Comparison of ENCODE assay signal across 8 cellular contexts in genomic region chr19:15584541-15585115, GRCh38. TPM values are rescaled to one million over a fixed set of nuclear protein-coding genes. Genes with fewer than 3 reads are reported as not detected.
DNase-seq lines count a peak whose midpoint lies in the region; ATAC-seq and TF ChIP-seq lines count a peak whose summit lies in the region.

No MANE protein-coding gene starts in this region.

- no peaks in the 10 kb centered on the region for H3K4me1 ChIP-seq in Caco-2
- H3K4me1 ChIP-seq in SK-N-SH (ENCODE audit: control insufficient read depth in 1 of 2, insufficient read depth in 2 of 2, low read depth in 1 of 2, low read length in 1 of 2) = no peaks in the 10 kb centered on the region
- H3K4me1 ChIP-seq in upper lobe of right lung = peaks cover 3% of the 10 kb centered on the region

- H3K9me3 ChIP-seq in Caco-2 = no peaks in the 10 kb centered on the region
- H3K9me3 ChIP-seq in SK-N-SH = no peaks in the 10 kb centered on the region
- no peaks in the 10 kb centered on the region for H3K9me3 ChIP-seq in upper lobe of right lung

- TF ChIP-seq RAD21 in Ishikawa (IDR thresholded peaks at IDR 0.05; ENCODE audit: low read depth) = peak; percentile 79
- peak; percentile 68 for TF ChIP-seq RAD21 in SK-N-SH (IDR thresholded peaks at IDR 0.05; ENCODE audit: low read length)

- no TSS peak for BruUV-seq in Caco-2 (replicated peaks; lab: Mats Ljungman, UMichigan)

- intact Hi-C loops in Caco-2 (cut with micrococcal nuclease; ENCODE audit: unreplicated experiment) = no loop called here
- intact Hi-C loops in posterior vena cava (cut with DNase I) = loop anchor here in 1 of 2 donors (2.0 kb wide), 1 partner anchor 20 kb away; no protein-coding TSS in a partner anchor
- intact Hi-C loops in upper lobe of right lung (cut with DNase I) = no loop called here

- H3K9me3 Mint-ChIP-seq in Caco-2 (ENCODE audit: unreplicated experiment) = no peaks in the 10 kb centered on the region

- peak overlapping the region; percentile 59; the same call in 1 of the 2 replicates for H3K4me2 ChIP-seq in SK-N-SH

- ATAC-seq in upper lobe of right lung = peak; percentile 93
- no peak for ATAC-seq in GM19395 (IDR thresholded peaks at IDR 0.05; ENCODE audit: unreplicated experiment)

- CTCF ChIA-PET in Caco-2 (lab: Charles Lee) = no interaction called here
- CTCF ChIA-PET in SK-N-SH (lab: Yijun Ruan, JAX) = interaction anchor here (0.6 to 1.0 kb wide), 2 partner anchors 8 to 10 kb away, joined by 3 to 6 read pairs; no protein-coding TSS in a partner anchor

- peaks cover 17% of the 10 kb centered on the region for H3K27me3 Mint-ChIP-seq in Caco-2 (ENCODE audit: insufficient read depth, unreplicated experiment)

- no peak overlapping the region for H3K27ac Mint-ChIP-seq in Caco-2 (ENCODE audit: unreplicated experiment)

- peak overlapping the region; percentile 16; the same call in 1 of the 2 replicates for H2AFZ ChIP-seq in SK-N-SH (ENCODE audit: low read depth)

- no peak overlapping the region for H3K27ac ChIP-seq in SK-N-SH (ENCODE audit: low read depth in 2 of 2, low read length in 1 of 2)
- H3K27ac ChIP-seq in upper lobe of right lung = no peak overlapping the region

- no peak overlapping the region for H3K4me3 ChIP-seq in Caco-2 (ENCODE audit: low read depth, low read length)
- peak overlapping the region in 1 of 2 experiments; percentile 38; a peak in 1 of 4 replicates for H3K4me3 ChIP-seq in SK-N-SH (ENCODE audit: low read depth in 2 of 2, low read length in 1 of 2)
- H3K4me3 ChIP-seq in upper lobe of right lung = no peak overlapping the region

- TF ChIP-seq CTCF in Caco-2 (IDR thresholded peaks at IDR 0.05; ENCODE audit: insufficient read depth in 1 of 2, low read depth in 1 of 2, low read length in 1 of 2, severe bottlenecking in 1 of 2, unreplicated experiment in 1 of 2) = peak; percentile 86 to 88
- peak; percentile 85 for TF ChIP-seq CTCF in SK-N-SH (IDR thresholded peaks at IDR 0.05)
- TF ChIP-seq CTCF in upper lobe of right lung (IDR thresholded peaks at IDR 0.05) = peak; percentile 91

- no peaks in the 10 kb centered on the region for H3K79me2 ChIP-seq in SK-N-SH (ENCODE audit: insufficient read depth)

- H3K9ac ChIP-seq in SK-N-SH = no peak overlapping the region

- H3F3A ChIP-seq in SK-N-SH (replicated peaks; ENCODE audit: insufficient read depth) = no peaks in the 10 kb centered on the region

- TF ChIP-seq EP300 in Ishikawa (IDR thresholded peaks at IDR 0.05; ENCODE audit: borderline replicate concordance) = no peak
- TF ChIP-seq EP300 in SK-N-SH (IDR thresholded peaks at IDR 0.05; ENCODE audit: borderline replicate concordance in 1 of 2, low read depth in 1 of 2, low read length in 1 of 2) = no peak

- H3K4me3 Mint-ChIP-seq in Caco-2 (ENCODE audit: unreplicated experiment) = no peak overlapping the region

- no peaks in the 10 kb centered on the region for H3K36me3 ChIP-seq in Caco-2 (ENCODE audit: control insufficient read depth, insufficient read depth, low read length)
- H3K36me3 ChIP-seq in SK-N-SH (replicated peaks in 1 of 2; ENCODE audit: control insufficient read depth in 1 of 2, insufficient read depth in 2 of 2, low read length in 1 of 2) = no peaks in the 10 kb centered on the region
- no peaks in the 10 kb centered on the region for H3K36me3 ChIP-seq in upper lobe of right lung

- no peaks in the 10 kb centered on the region for H4K20me1 ChIP-seq in SK-N-SH (ENCODE audit: insufficient read depth)

- H3K27me3 ChIP-seq in Caco-2 (replicated peaks; ENCODE audit: control insufficient read depth, insufficient read depth, low read length) (peaks cover 2% of the 10 kb centered on the region), SK-N-SH (ENCODE audit: insufficient read depth) (peaks cover 43% of the 10 kb centered on the region), upper lobe of right lung (peaks cover 24% of the 10 kb centered on the region)

- peak; percentile 62 to 81 for DNase-seq in Caco-2
- DNase-seq in SK-N-SH = peak; percentile 84
- peak; percentile 85 for DNase-seq in activated naive CD4-positive, alpha-beta T cell treated with Interleukin-2 at 50 U/mL for 16 hours
- peak; percentile 53 for DNase-seq in glomerular visceral epithelial cell (ENCODE audit: extremely low spot score)
- peak; percentile 94 for DNase-seq in posterior vena cava (ENCODE audit: low spot score)
- DNase-seq in upper lobe of right lung = peak; percentile 91

- H3K9me2 ChIP-seq in SK-N-SH = no peaks in the 10 kb centered on the region

- 12% methylated on average over 13 of the region's 35 CpGs for WGBS in SK-N-SH (ENCODE audit: low lambda C conversion rate)

- H3K4me1 Mint-ChIP-seq in Caco-2 (ENCODE audit: low read depth, unreplicated experiment) = peaks cover 6% of the 10 kb centered on the region

- no peaks in the 10 kb centered on the region for H3K36me3 Mint-ChIP-seq in Caco-2 (ENCODE audit: insufficient read depth, unreplicated experiment)

- POLR2A ChIA-PET in Caco-2 (lab: Charles Lee) (no interaction called here), SK-N-SH (lab: Yijun Ruan, JAX) (no interaction called here)

TF ChIP-seq in Ishikawa, 13 proteins besides CTCF, POLR2A, EP300 and RAD21:
- TF ChIP-seq TEAD4 (IDR thresholded peaks at IDR 0.05) = 0 out of 2 replicates have a peak, but pooled peaks have one; percentile 37
- TF ChIP-seq CEBPB (IDR thresholded peaks at IDR 0.05) = no peak
- no peak for TF ChIP-seq TAF1 (IDR thresholded peaks at IDR 0.05; ENCODE audit: low read depth)
- TF ChIP-seq CREB1 (IDR thresholded peaks at IDR 0.05; ENCODE audit: low read depth) = no peak
- TF ChIP-seq ZBTB7A (IDR thresholded peaks at IDR 0.05; ENCODE audit: low read depth) = no peak
- no peak for TF ChIP-seq TCF12 (IDR thresholded peaks at IDR 0.05; ENCODE audit: low read depth)
- TF ChIP-seq USF1 (IDR thresholded peaks at IDR 0.05) = no peak

TF ChIP-seq in SK-N-SH, 30 proteins besides CTCF, POLR2A, EP300 and RAD21:
- TF ChIP-seq ZBTB33 (IDR thresholded peaks at IDR 0.05; ENCODE audit: borderline replicate concordance, low read depth) (no peak), SMC3 (IDR thresholded peaks at IDR 0.05; ENCODE audit: low read depth, low read length) (peak; percentile 56)

RNA-seq across cellular contexts. Expression of gene CYP4F8, which starts 30.4 kb away (rescaled TPM):
- total RNA-seq in Caco-2 (2022) = not detected in 2 replicates
- not detected in 2 replicates for polyA plus RNA-seq in SK-N-SH (2012; rRNA removed)
- not detected in 2 replicates for polyA plus RNA-seq in SK-N-SH (2012; cell fraction: cytosol; rRNA removed)
- polyA plus RNA-seq in SK-N-SH (2012; cell fraction: nucleus; rRNA removed) = not detected in 2 replicates
- not detected for total RNA-seq in posterior vena cava
- total RNA-seq in upper lobe of right lung = 2.1 TPM

RNA-seq across cellular contexts. Expression of gene CYP4F3, which starts 56.1 kb away (rescaled TPM):
- 0.65 and 0.93 TPM in 2 replicates for total RNA-seq in Caco-2 (2022)
- polyA plus RNA-seq in SK-N-SH (2012; rRNA removed) = 0.03 and 0.08 TPM in 2 replicates
- polyA plus RNA-seq in SK-N-SH (2012; cell fraction: cytosol; rRNA removed) = 0.01 and 0.03 TPM in 2 replicates
- 0.17 and 0.20 TPM in 2 replicates for polyA plus RNA-seq in SK-N-SH (2012; cell fraction: nucleus; rRNA removed)
- total RNA-seq in posterior vena cava = under 1 TPM; 0.29 to 0.79 TPM
- 0.41 TPM for total RNA-seq in upper lobe of right lung
